In genomic region chr19:2236285-2237050, GRCh38 we compare ENCODE assay signal across 1 cellular context.
TF ChIP-seq lines count a peak whose summit lies in the region.

A gene with protein sequence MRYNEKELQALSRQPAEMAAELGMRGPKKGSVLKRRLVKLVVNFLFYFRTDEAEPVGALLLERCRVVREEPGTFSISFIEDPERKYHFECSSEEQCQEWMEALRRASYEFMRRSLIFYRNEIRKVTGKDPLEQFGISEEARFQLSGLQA (minus strand): TSS chr19:2236329. CDS start chr19:2236248, 81 bp downstream.
TSS of gene SF3A2 (plus strand) at chr19:2236824. CDS start at chr19:2243419, 6,595 bp downstream.

TF ChIP-seq in HepG2, 621 proteins besides CTCF, POLR2A, EP300 and RAD21 (continued from another document and continues in another):
- TF ChIP-seq, protein P1, sequence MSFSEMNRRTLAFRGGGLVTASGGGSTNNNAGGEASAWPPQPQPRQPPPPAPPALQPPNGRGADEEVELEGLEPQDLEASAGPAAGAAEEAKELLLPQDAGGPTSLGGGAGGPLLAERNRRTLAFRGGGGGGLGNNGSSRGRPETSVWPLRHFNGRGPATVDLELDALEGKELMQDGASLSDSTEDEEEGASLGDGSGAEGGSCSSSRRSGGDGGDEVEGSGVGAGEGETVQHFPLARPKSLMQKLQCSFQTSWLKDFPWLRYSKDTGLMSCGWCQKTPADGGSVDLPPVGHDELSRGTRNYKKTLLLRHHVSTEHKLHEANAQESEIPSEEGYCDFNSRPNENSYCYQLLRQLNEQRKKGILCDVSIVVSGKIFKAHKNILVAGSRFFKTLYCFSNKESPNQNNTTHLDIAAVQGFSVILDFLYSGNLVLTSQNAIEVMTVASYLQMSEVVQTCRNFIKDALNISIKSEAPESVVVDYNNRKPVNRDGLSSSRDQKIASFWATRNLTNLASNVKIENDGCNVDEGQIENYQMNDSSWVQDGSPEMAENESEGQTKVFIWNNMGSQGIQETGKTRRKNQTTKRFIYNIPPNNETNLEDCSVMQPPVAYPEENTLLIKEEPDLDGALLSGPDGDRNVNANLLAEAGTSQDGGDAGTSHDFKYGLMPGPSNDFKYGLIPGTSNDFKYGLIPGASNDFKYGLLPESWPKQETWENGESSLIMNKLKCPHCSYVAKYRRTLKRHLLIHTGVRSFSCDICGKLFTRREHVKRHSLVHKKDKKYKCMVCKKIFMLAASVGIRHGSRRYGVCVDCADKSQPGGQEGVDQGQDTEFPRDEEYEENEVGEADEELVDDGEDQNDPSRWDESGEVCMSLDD (CRISPR knock-in tag; IDR thresholded peaks at IDR 0.05; ENCODE audit: borderline replicate concordance), result no peak
- TF ChIP-seq ZBTB37 (CRISPR knock-in tag; IDR thresholded peaks at IDR 0.05) (no peak), HHEX (CRISPR knock-in tag; IDR thresholded peaks at IDR 0.05) (0 out of 2 replicates have a peak, but pooled peaks have one; percentile 27), ATF7-NPFF (CRISPR knock-in tag; IDR thresholded peaks at IDR 0.05; ENCODE audit: low read depth) (peak; percentile 95), ZSCAN22 (CRISPR knock-in tag; IDR thresholded peaks at IDR 0.05) (no peak), SIN3B (IDR thresholded peaks at IDR 0.05; ENCODE audit: low read length) (0 out of 2 replicates have a peak, but pooled peaks have one; percentile 43), DR1 (CRISPR knock-in tag; IDR thresholded peaks at IDR 0.05) (peak; percentile 75), CCDC6 (CRISPR knock-in tag; IDR thresholded peaks at IDR 0.05) (peak; percentile 97), ZNF326 (CRISPR knock-in tag; IDR thresholded peaks at IDR 0.05; ENCODE audit: borderline replicate concordance) (no peak), HIVEP1 (CRISPR knock-in tag; IDR thresholded peaks at IDR 0.05) (peak; percentile 97), KLF9 (CRISPR knock-in tag; IDR thresholded peaks at IDR 0.05; ENCODE audit: low read depth) (peak; percentile 97), ZNF333 (CRISPR knock-in tag; IDR thresholded peaks at IDR 0.05; ENCODE audit: borderline replicate concordance) (peak; percentile 34; the same call in 1 of the 2 replicates), ZNF232 (CRISPR knock-in tag; IDR thresholded peaks at IDR 0.05; ENCODE audit: borderline replicate concordance) (peak; percentile 97), ZNF609 (CRISPR knock-in tag; IDR thresholded peaks at IDR 0.05; ENCODE audit: borderline replicate concordance) (peak; percentile 54; the same call in 1 of the 2 replicates), ZNF367 (CRISPR knock-in tag; IDR thresholded peaks at IDR 0.05; ENCODE audit: borderline replicate concordance) (no peak), CREB3 (CRISPR knock-in tag; IDR thresholded peaks at IDR 0.05) (no peak; the same call in 1 of the 2 replicates), ZNF629 (CRISPR knock-in tag; conservative IDR thresholded peaks at IDR 0.05) (peak; percentile 24; the same call in 1 of the 2 replicates), MIER3 (CRISPR knock-in tag; IDR thresholded peaks at IDR 0.05; ENCODE audit: borderline replicate concordance) (peak; percentile 94), ZNF460 (CRISPR knock-in tag; IDR thresholded peaks at IDR 0.05; ENCODE audit: borderline replicate concordance) (peak; percentile 71; the same call in 1 of the 2 replicates), ZSCAN25 (CRISPR knock-in tag; IDR thresholded peaks at IDR 0.05) (peak; percentile 64; the same call in 1 of the 2 replicates), TEAD3 (CRISPR knock-in tag; optimal IDR thresholded peaks at IDR 0.05; ENCODE audit: borderline replicate concordance) (no peak), ZNF343 (CRISPR knock-in tag; IDR thresholded peaks at IDR 0.05) (peak; percentile 82; the same call in 1 of the 2 replicates), SOX5 (CRISPR knock-in tag; IDR thresholded peaks at IDR 0.05; ENCODE audit: borderline replicate concordance) (peak; percentile 57), HMG20A (CRISPR knock-in tag; IDR thresholded peaks at IDR 0.05; ENCODE audit: borderline replicate concordance) (no peak), ZNF329 (CRISPR knock-in tag; IDR thresholded peaks at IDR 0.05; ENCODE audit: low read depth) (peak; percentile 87), XRCC5 (optimal IDR thresholded peaks at IDR 0.05; ENCODE audit: low read length) (peak; percentile 53), BCL6 (CRISPR knock-in tag; IDR thresholded peaks at IDR 0.05) (peak; percentile 52)
- TF ChIP-seq, protein P2, sequence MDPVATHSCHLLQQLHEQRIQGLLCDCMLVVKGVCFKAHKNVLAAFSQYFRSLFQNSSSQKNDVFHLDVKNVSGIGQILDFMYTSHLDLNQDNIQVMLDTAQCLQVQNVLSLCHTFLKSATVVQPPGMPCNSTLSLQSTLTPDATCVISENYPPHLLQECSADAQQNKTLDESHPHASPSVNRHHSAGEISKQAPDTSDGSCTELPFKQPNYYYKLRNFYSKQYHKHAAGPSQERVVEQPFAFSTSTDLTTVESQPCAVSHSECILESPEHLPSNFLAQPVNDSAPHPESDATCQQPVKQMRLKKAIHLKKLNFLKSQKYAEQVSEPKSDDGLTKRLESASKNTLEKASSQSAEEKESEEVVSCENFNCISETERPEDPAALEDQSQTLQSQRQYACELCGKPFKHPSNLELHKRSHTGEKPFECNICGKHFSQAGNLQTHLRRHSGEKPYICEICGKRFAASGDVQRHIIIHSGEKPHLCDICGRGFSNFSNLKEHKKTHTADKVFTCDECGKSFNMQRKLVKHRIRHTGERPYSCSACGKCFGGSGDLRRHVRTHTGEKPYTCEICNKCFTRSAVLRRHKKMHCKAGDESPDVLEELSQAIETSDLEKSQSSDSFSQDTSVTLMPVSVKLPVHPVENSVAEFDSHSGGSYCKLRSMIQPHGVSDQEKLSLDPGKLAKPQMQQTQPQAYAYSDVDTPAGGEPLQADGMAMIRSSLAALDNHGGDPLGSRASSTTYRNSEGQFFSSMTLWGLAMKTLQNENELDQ (CRISPR knock-in tag; IDR thresholded peaks at IDR 0.05; ENCODE audit: borderline replicate concordance), result no peak
- TF ChIP-seq, protein P3, sequence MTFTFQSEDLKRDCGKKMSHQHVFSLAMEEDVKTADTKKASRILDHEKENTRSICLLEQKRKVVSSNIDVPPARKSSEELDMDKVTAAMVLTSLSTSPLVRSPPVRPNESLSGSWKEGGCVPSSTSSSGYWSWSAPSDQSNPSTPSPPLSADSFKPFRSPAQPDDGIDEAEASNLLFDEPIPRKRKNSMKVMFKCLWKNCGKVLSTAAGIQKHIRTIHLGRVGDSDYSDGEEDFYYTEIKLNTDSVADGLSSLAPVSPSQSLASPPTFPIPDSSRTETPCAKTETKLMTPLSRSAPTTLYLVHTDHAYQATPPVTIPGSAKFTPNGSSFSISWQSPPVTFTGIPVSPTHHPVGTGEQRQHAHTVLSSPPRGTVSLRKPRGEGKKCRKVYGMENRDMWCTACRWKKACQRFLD (CRISPR knock-in tag; IDR thresholded peaks at IDR 0.05; ENCODE audit: borderline replicate concordance), result peak; percentile 94; the same call in 1 of the 2 replicates
- TF ChIP-seq, protein P4, sequence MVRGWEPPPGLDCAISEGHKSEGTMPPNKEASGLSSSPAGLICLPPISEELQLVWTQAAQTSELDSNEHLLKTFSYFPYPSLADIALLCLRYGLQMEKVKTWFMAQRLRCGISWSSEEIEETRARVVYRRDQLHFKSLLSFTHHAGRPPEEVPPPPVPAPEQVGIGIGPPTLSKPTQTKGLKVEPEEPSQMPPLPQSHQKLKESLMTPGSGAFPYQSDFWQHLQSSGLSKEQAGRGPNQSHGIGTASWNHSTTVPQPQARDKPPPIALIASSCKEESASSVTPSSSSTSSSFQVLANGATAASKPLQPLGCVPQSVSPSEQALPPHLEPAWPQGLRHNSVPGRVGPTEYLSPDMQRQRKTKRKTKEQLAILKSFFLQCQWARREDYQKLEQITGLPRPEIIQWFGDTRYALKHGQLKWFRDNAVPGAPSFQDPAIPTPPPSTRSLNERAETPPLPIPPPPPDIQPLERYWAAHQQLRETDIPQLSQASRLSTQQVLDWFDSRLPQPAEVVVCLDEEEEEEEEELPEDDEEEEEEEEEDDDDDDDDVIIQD (CRISPR knock-in tag; IDR thresholded peaks at IDR 0.05; ENCODE audit: low read depth), result peak; percentile 61; the same call in 1 of the 2 replicates
- TF ChIP-seq, protein P5, sequence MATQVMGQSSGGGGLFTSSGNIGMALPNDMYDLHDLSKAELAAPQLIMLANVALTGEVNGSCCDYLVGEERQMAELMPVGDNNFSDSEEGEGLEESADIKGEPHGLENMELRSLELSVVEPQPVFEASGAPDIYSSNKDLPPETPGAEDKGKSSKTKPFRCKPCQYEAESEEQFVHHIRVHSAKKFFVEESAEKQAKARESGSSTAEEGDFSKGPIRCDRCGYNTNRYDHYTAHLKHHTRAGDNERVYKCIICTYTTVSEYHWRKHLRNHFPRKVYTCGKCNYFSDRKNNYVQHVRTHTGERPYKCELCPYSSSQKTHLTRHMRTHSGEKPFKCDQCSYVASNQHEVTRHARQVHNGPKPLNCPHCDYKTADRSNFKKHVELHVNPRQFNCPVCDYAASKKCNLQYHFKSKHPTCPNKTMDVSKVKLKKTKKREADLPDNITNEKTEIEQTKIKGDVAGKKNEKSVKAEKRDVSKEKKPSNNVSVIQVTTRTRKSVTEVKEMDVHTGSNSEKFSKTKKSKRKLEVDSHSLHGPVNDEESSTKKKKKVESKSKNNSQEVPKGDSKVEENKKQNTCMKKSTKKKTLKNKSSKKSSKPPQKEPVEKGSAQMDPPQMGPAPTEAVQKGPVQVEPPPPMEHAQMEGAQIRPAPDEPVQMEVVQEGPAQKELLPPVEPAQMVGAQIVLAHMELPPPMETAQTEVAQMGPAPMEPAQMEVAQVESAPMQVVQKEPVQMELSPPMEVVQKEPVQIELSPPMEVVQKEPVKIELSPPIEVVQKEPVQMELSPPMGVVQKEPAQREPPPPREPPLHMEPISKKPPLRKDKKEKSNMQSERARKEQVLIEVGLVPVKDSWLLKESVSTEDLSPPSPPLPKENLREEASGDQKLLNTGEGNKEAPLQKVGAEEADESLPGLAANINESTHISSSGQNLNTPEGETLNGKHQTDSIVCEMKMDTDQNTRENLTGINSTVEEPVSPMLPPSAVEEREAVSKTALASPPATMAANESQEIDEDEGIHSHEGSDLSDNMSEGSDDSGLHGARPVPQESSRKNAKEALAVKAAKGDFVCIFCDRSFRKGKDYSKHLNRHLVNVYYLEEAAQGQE (IDR thresholded peaks at IDR 0.05; ENCODE audit: borderline replicate concordance in 1 of 2, low read depth in 1 of 2, low read length in 2 of 2), result 0 out of 4 replicates have a peak, but pooled peaks of 1 of the 2 experiments have one; percentile 29
- TF ChIP-seq, protein P6, sequence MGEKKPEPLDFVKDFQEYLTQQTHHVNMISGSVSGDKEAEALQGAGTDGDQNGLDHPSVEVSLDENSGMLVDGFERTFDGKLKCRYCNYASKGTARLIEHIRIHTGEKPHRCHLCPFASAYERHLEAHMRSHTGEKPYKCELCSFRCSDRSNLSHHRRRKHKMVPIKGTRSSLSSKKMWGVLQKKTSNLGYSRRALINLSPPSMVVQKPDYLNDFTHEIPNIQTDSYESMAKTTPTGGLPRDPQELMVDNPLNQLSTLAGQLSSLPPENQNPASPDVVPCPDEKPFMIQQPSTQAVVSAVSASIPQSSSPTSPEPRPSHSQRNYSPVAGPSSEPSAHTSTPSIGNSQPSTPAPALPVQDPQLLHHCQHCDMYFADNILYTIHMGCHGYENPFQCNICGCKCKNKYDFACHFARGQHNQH (CRISPR knock-in tag; IDR thresholded peaks at IDR 0.05), result peak; percentile 80
